In genomic region chr18:63000839-63001238, GRCh38 we compare ENCODE assay signal across 24 cellular contexts.
"Had no signal": no experiment of that assay in that cellular context is flagged by ENCODE, and none has a peak within 500 bp of the region (broad histone marks: within the 10 kb centered on the region; RNA-seq: fewer than 3 reads in every experiment).

No MANE protein-coding gene starts in this region.

- H3K36me3 ChIP-seq: tibial nerve, upper lobe of right lung, vagina had no signal

- ATAC-seq: esophagus mucosa; left cardiac atrium; left ventricle myocardium superior; psoas muscle; sciatic nerve; stimulated activated naive B cell treated with anti-CD40 and anti-IgM and Interleukin-4, amounts not matched to agents 10 μg/mL and 1 μg/mL and 100 μg/mL, for 72 hours; stimulated activated naive CD8-positive, alpha-beta T cell treated with anti-CD3 and anti-CD28 coated beads, Interleukin-15, amount 100 ng/mL, for 72 hours; upper lobe of right lung had no signal

- H3K4me1 Mint-ChIP-seq: stimulated activated naive CD8-positive, alpha-beta T cell treated with anti-CD3 and anti-CD28 coated beads, Interleukin-15, amount 100 ng/mL, for 72 hours had no signal

- H3K4me3 Mint-ChIP-seq: naive B cell; nephron; stimulated activated naive B cell treated with anti-CD40 and anti-IgM and Interleukin-4, amounts not matched to agents 10 μg/mL and 1 μg/mL and 100 μg/mL, for 72 hours; stimulated activated naive CD8-positive, alpha-beta T cell treated with anti-CD3 and anti-CD28 coated beads, Interleukin-15, amount 100 ng/mL, for 72 hours had no signal

- H3K4me1 ChIP-seq: parathyroid adenoma, psoas muscle, upper lobe of right lung had no signal

- H3K36me3 Mint-ChIP-seq: naive B cell; stimulated activated naive B cell treated with anti-CD40 and anti-IgM and Interleukin-4, amounts not matched to agents 10 μg/mL and 1 μg/mL and 100 μg/mL, for 72 hours had no signal

- H3K27ac Mint-ChIP-seq: nephron; stimulated activated naive B cell treated with anti-CD40 and anti-IgM and Interleukin-4, amounts not matched to agents 10 μg/mL and 1 μg/mL and 100 μg/mL, for 72 hours; stimulated activated naive CD8-positive, alpha-beta T cell treated with anti-CD3 and anti-CD28 coated beads, Interleukin-15, amount 100 ng/mL, for 72 hours had no signal

- H3K9me3 ChIP-seq: psoas muscle, testis, tibial nerve, upper lobe of right lung, vagina had no signal

- H3K4me3 ChIP-seq: lung, psoas muscle, testis, tibial nerve, upper lobe of right lung, vagina had no signal

- H3K9me3 Mint-ChIP-seq: naive B cell; nephron; stimulated activated naive B cell treated with anti-CD40 and anti-IgM and Interleukin-4, amounts not matched to agents 10 μg/mL and 1 μg/mL and 100 μg/mL, for 72 hours; stimulated activated naive CD8-positive, alpha-beta T cell treated with anti-CD3 and anti-CD28 coated beads, Interleukin-15, amount 100 ng/mL, for 72 hours had no signal

- H3K27me3 ChIP-seq: testis, tibial nerve, upper lobe of right lung, vagina had no signal

- H3K27ac ChIP-seq: parathyroid adenoma, psoas muscle, testis, tibial nerve, upper lobe of right lung, vagina had no signal

- H3K27me3 Mint-ChIP-seq: naive B cell had no signal

- DNase-seq: effector memory CD4-positive, alpha-beta T cell; foreskin fibroblast; kidney; left cardiac atrium; left ventricle myocardium superior; mesenchymal stem cell; midbrain; naive B cell; occipital lobe; psoas muscle; retina; stimulated activated CD4-positive, alpha-beta T cell treated with anti-CD3 and anti-CD28 coated beads, Interleukin-2, amount 100 ng/mL, for 24 hours; stimulated activated CD4-positive, alpha-beta T cell treated with anti-CD3 and anti-CD28 coated beads, Interleukin-4, amount 100 ng/mL, for 4 hours; stimulated activated naive B cell treated with anti-CD40 and anti-IgM and Interleukin-4, amounts not matched to agents 10 μg/mL and 1 μg/mL and 100 μg/mL, for 72 hours; stimulated activated naive CD8-positive, alpha-beta T cell treated with anti-CD3 and anti-CD28 coated beads, Interleukin-15, amount 100 ng/mL, for 72 hours; upper lobe of right lung had no signal
